In the genomic region with DNA sequence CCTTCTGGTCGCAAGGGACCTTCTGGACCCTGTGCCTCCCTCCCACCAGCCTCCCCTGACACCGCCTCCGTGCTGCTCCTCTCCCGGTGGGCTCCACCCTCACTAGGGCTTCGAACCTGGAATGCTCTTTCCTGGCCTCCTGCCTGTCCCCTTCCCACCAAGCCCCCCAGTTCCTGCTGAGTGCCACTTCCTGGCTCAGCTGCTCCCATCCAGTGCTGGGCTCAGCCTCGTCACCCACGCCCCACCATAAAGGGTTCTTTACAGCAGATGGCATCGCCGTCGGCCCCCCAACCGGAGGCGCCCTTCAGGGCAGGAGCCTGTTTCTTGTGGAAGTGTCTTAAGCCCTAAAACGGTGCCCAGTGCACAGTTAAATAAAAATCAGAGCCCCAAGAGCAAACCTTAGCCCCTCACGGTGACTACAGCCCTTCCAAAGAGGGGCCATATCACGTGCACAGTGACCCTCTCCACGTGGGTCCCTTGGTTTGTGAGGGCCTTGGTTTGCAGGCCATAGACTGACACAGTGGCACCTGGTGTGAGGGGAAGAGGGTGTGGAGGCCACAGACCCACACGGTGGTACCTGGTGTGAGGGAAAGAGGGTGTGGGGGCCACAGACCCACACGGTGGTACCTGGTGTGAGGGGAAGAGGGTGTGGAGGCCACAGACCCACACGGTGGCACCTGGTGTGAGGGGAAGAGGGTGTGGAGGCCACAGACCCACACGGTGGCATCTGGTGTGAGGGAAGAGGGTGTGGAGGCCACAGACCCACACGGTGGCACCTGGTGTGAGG, we compare ENCODE assay signal across 15 cellular contexts.
DNase-seq lines count a peak whose midpoint lies in the region; ATAC-seq, FAIRE-seq and TF ChIP-seq lines count a peak whose summit lies in the region.
"Had no signal": no experiment of that assay in that cellular context is flagged by ENCODE, and none has a peak within 500 bp of the region (broad histone marks: within the 10 kb centered on the region; RNA-seq: fewer than 3 reads in every experiment).

No MANE protein-coding gene starts in this region.

- H3K27me3 Mint-ChIP-seq in Calu3 (ENCODE audit: unreplicated experiment) (peaks cover 54% of the 10 kb centered on the region), WTC11 (ENCODE audit: low read depth) (peaks cover 5% of the 10 kb centered on the region; the same call in 1 of the 2 replicates)
- H3K27me3 Mint-ChIP-seq: T-cell had no signal

- in situ Hi-C loops in HepG2 (cut with HindIII; ENCODE audit: extremely low pct_ligation_motif_present, low pct_unique_long_range_greater_than_20kb), result no loop called here

- no peak for TF ChIP-seq RAD21 in HepG2 (CRISPR knock-in tag; IDR thresholded peaks at IDR 0.05)

- peaks cover 2% of the 10 kb centered on the region; the same call in 1 of the 2 replicates for H4K20me1 ChIP-seq in HepG2 (ENCODE audit: insufficient read depth, low read length)

- TF ChIP-seq EP300 in HepG2 (IDR thresholded peaks at IDR 0.05; ENCODE audit: low read depth in 2 of 2, low read length in 2 of 2) (no peak), HepG2 (CRISPR knock-in tag; IDR thresholded peaks at IDR 0.05; ENCODE audit: borderline replicate concordance) (no peak)

- H3K79me2 ChIP-seq in HepG2 (ENCODE audit: insufficient read depth, low read length), result no peaks in the 10 kb centered on the region

- H3K27ac Mint-ChIP-seq in Calu3 (ENCODE audit: unreplicated experiment) (peak overlapping the region; percentile 38), WTC11 (no peak overlapping the region)
- H3K27ac Mint-ChIP-seq: T-cell had no signal

- TF ChIP-seq CTCF in Calu3 (IDR thresholded peaks at IDR 0.05; ENCODE audit: unreplicated experiment) (no peak), WERI-Rb-1 (IDR thresholded peaks at IDR 0.05; ENCODE audit: low read depth, low read length) (no peak), HepG2 (CRISPR knock-in tag; IDR thresholded peaks at IDR 0.05) (no peak), spleen (IDR thresholded peaks at IDR 0.05 in 8 of 11, conservative IDR thresholded peaks at IDR 0.05 in 3 of 11) (no peak), WTC11 (IDR thresholded peaks at IDR 0.05) (no peak)

- POLR2A ChIA-PET in HepG2 (lab: Yijun Ruan, JAX) (no interaction called here), WTC11 (lab: Charles Lee) (no interaction called here)

- H3K4me1 ChIP-seq in HepG2 (ENCODE audit: insufficient read depth, low read length) (peaks cover 17% of the 10 kb centered on the region), spleen (peaks cover 0 to 15% (median 10%) of the 10 kb centered on the region in 6 donors)

- no peak for TF ChIP-seq POLR2A in HepG2 (IDR thresholded peaks at IDR 0.05; ENCODE audit: insufficient read depth in 1 of 2, low read depth in 2 of 2, low read length in 2 of 2)
- no peak for TF ChIP-seq POLR2A in spleen (IDR thresholded peaks at IDR 0.05)

- H3K9me3 Mint-ChIP-seq in Calu3 (ENCODE audit: low read depth, unreplicated experiment), result peaks cover 10% of the 10 kb centered on the region
- peaks cover 37% of the 10 kb centered on the region for H3K9me3 Mint-ChIP-seq in WTC11

- H3K27ac ChIP-seq in WERI-Rb-1 (no peak overlapping the region), HepG2 (ENCODE audit: extremely low read length, insufficient read depth, low read length) (no peak overlapping the region), spleen (no peak overlapping the region)
- H3K27ac ChIP-seq: C4-2B, neutrophil had no signal

- no peaks in the 10 kb centered on the region for H3K36me3 ChIP-seq in WERI-Rb-1
- H3K36me3 ChIP-seq in HepG2 (replicated peaks in 1 of 2; ENCODE audit: control insufficient read depth in 1 of 2, insufficient read depth in 2 of 2, low read length in 2 of 2), result no peaks in the 10 kb centered on the region
- no peaks in the 10 kb centered on the region for H3K36me3 ChIP-seq in spleen
- H3K36me3 ChIP-seq: neutrophil had no signal

- BruUV-seq in Calu3 (replicated peaks; lab: Mats Ljungman, UMichigan) (no TSS peak), HepG2 (replicated peaks; lab: Mats Ljungman, UMichigan) (no TSS peak)

- no peak overlapping the region for H3K9ac ChIP-seq in HepG2 (ENCODE audit: insufficient read depth, low read depth, low read length)

- no peak overlapping the region for H2AFZ ChIP-seq in HepG2 (ENCODE audit: low read length)

- DNase-seq in Calu3 (no peak), WERI-Rb-1 (peak; percentile 6), HepG2 (ENCODE audit: low spot score) (no peak), spleen (peak; percentile 69), AG08395 (ENCODE audit: low spot score) (no peak), WTC11 (ENCODE audit: low spot score) (no peak)
- DNase-seq: foreskin fibroblast; NCI-H1092; NCI-H226; PC-3; stimulated activated CD4-positive, alpha-beta T cell treated with anti-CD3 and anti-CD28 coated beads, Interleukin-2, amount 100 ng/mL, for 24 hours had no signal

- H3K9me3 ChIP-seq in WERI-Rb-1 (ENCODE audit: severe bottlenecking) (peaks cover 16% of the 10 kb centered on the region), HepG2 (ENCODE audit: low read length) (peaks cover 6% of the 10 kb centered on the region; the same call in 1 of the 2 replicates), spleen (peaks cover 0 to 10% (median 7%) of the 10 kb centered on the region in 8 donors)
- H3K9me3 ChIP-seq: neutrophil had no signal

- H3K27me3 ChIP-seq in WERI-Rb-1 (ENCODE audit: insufficient read depth, low read depth, severe bottlenecking), result no peaks in the 10 kb centered on the region
- H3K27me3 ChIP-seq in HepG2 (ENCODE audit: control insufficient read depth in 1 of 2, insufficient read depth in 2 of 2, low read length in 2 of 2), result peaks cover 3 to 49% of the 10 kb centered on the region in 2 experiments; a peak in 4 of 5 replicates
- peaks cover 0 to 25% (median 0%) of the 10 kb centered on the region in 7 donors for H3K27me3 ChIP-seq in spleen (replicated peaks in 1 of 7)

- CTCF ChIA-PET in Calu3 (lab: Charles Lee), result no interaction called here
- CTCF ChIA-PET in HepG2 (lab: Yijun Ruan, JAX; ENCODE audit: low intra/inter-chr PET ratio, low total read pairs), result no interaction called here
- CTCF ChIA-PET in WTC11 (lab: Charles Lee), result no interaction called here

- ATAC-seq in HepG2 (no peak), HG03108 (IDR thresholded peaks at IDR 0.05; ENCODE audit: unreplicated experiment) (no peak), WTC11 (no peak)
- ATAC-seq: PC-3, T-cell had no signal

- WGBS in HepG2 (ENCODE audit: low lambda C conversion rate), result 61% methylated on average over 19 of the region's 21 CpGs
- 74 to 84% (median 83%) methylated on average over 21 of the region's 21 CpGs for WGBS in spleen, 5 donors

- H3K4me1 Mint-ChIP-seq in Calu3 (ENCODE audit: low read depth, unreplicated experiment) (no peaks in the 10 kb centered on the region), WTC11 (no peaks in the 10 kb centered on the region)

- H3K4me3 Mint-ChIP-seq in Calu3 (ENCODE audit: low read depth, unreplicated experiment), result no peak overlapping the region
- H3K4me3 Mint-ChIP-seq in WTC11, result no peak overlapping the region
- H3K4me3 Mint-ChIP-seq: T-cell had no signal

- H3K36me3 Mint-ChIP-seq in Calu3 (ENCODE audit: insufficient read depth, unreplicated experiment) (no peaks in the 10 kb centered on the region), WTC11 (0 out of 2 replicates have a peak, but pooled peaks cover 3% of the 10 kb centered on the region)
- H3K36me3 Mint-ChIP-seq: T-cell had no signal

- no peak overlapping the region for H3K4me3 ChIP-seq in WERI-Rb-1 (ENCODE audit: low read depth, low read length)
- H3K4me3 ChIP-seq in HepG2 (replicated peaks in 1 of 3; ENCODE audit: insufficient read depth in 1 of 3, low read depth in 2 of 3, low read length in 3 of 3), result no peak overlapping the region
- H3K4me3 ChIP-seq in spleen, result no peak overlapping the region

- no peak for FAIRE-seq in HepG2 (lab: Jason Lieb, UNC)

- intact Hi-C loops in Calu3 (cut with micrococcal nuclease; ENCODE audit: unreplicated experiment) (no loop called here), HepG2 (cut with micrococcal nuclease; ENCODE audit: unreplicated experiment) (no loop called here), spleen (cut with DNase I; ENCODE audit: low total_unique reads) (no loop called here)

- no peak overlapping the region for H3K4me2 ChIP-seq in HepG2 (ENCODE audit: low read depth, low read length)

TF ChIP-seq in HepG2, 621 proteins besides CTCF, POLR2A, EP300 and RAD21 (continues in another document):
- TF ChIP-seq, protein P1, sequence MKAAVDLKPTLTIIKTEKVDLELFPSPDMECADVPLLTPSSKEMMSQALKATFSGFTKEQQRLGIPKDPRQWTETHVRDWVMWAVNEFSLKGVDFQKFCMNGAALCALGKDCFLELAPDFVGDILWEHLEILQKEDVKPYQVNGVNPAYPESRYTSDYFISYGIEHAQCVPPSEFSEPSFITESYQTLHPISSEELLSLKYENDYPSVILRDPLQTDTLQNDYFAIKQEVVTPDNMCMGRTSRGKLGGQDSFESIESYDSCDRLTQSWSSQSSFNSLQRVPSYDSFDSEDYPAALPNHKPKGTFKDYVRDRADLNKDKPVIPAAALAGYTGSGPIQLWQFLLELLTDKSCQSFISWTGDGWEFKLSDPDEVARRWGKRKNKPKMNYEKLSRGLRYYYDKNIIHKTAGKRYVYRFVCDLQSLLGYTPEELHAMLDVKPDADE (CRISPR knock-in tag; IDR thresholded peaks at IDR 0.05), result no peak
- TF ChIP-seq ZNF543 (CRISPR knock-in tag; IDR thresholded peaks at IDR 0.05), result no peak

Comparison
In these comparisons a context has a peak if more than half of its experiments do, and no peak if none do; other contexts are left out.
1. DNase-seq: peak in WERI-Rb-1 (single experiment) and spleen (single experiment); none in Calu3 (single experiment), HepG2 (single experiment), AG08395 (single experiment) and WTC11 (single experiment).